In genomic region chr6:33425668-33426577, GRCh38 we compare ENCODE assay signal across 7 cellular contexts. TPM values are rescaled to one million over a fixed set of nuclear protein-coding genes. Genes with fewer than 3 reads are reported as not detected.
DNase-seq lines count a peak whose midpoint lies in the region; FAIRE-seq and TF ChIP-seq lines count a peak whose summit lies in the region.

No MANE protein-coding gene starts in this region.

- H3K27me3 ChIP-seq in muscle layer of colon (ENCODE audit: control insufficient read depth in 1 of 2, insufficient read depth in 2 of 2, low read length in 2 of 2), result no peaks in the 10 kb centered on the region

- peak overlapping the region; percentile 44 to 85 for H3K4me3 ChIP-seq in muscle layer of colon (ENCODE audit: low read depth in 1 of 2, low read length in 2 of 2)

- H3K27ac ChIP-seq in muscle layer of colon (ENCODE audit: low read depth, low read length), result peak overlapping the region; percentile 97

- H3K9ac ChIP-seq in muscle layer of colon (ENCODE audit: low read length), result peak overlapping the region; percentile 95

- peaks cover 55% of the 10 kb centered on the region for H3K4me1 ChIP-seq in muscle layer of colon (ENCODE audit: insufficient read depth, low read length)

- peak; percentile 87 for FAIRE-seq in GM12892 (lab: Jason Lieb, UNC)

- H3K4me1 Mint-ChIP-seq in activated T-cell treated with anti-CD3 and anti-CD28 coated beads, Interleukin-2, amount 50 U/mL, for 24 hours (ENCODE audit: low read depth), result peaks cover 72% of the 10 kb centered on the region

- H3K4me3 Mint-ChIP-seq in activated T-cell treated with anti-CD3 and anti-CD28 coated beads, Interleukin-2, amount 50 U/mL, for 24 hours, result peak overlapping the region; percentile 86

- H3K9me3 Mint-ChIP-seq in activated T-cell treated with anti-CD3 and anti-CD28 coated beads, Interleukin-2, amount 50 U/mL, for 24 hours, result no peaks in the 10 kb centered on the region

- H3K36me3 ChIP-seq in muscle layer of colon (ENCODE audit: insufficient read depth, low read length), result no peaks in the 10 kb centered on the region

- H3K27ac Mint-ChIP-seq in activated T-cell treated with anti-CD3 and anti-CD28 coated beads, Interleukin-2, amount 50 U/mL, for 24 hours, result peak overlapping the region; percentile 96

- peaks cover 7% of the 10 kb centered on the region for H3K36me3 Mint-ChIP-seq in activated T-cell treated with anti-CD3 and anti-CD28 coated beads, Interleukin-2, amount 50 U/mL, for 24 hours (ENCODE audit: low read depth)

- H3K27me3 Mint-ChIP-seq in activated T-cell treated with anti-CD3 and anti-CD28 coated beads, Interleukin-2, amount 50 U/mL, for 24 hours, result no peaks in the 10 kb centered on the region

- no peaks in the 10 kb centered on the region for H3K9me3 ChIP-seq in muscle layer of colon (ENCODE audit: low read length)

- TF ChIP-seq POLR2A in GM12892 (IDR thresholded peaks at IDR 0.05; ENCODE audit: low read depth, low read length) (peak; percentile 54; the same call in 1 of the 2 replicates), erythroblast (IDR thresholded peaks at IDR 0.05; ENCODE audit: low read length) (peak; percentile 47)

- peak; percentile 82 for DNase-seq in GM12892 (ENCODE audit: insufficient read length)
- DNase-seq in HPDE6-E6E7 (ENCODE audit: extremely low spot score), result peak; percentile 81
- peak; percentile 74 for DNase-seq in OCI-M2 (lab: John Stamatoyannopoulos, UW; ENCODE audit: unreplicated experiment)
- DNase-seq in activated T-cell treated with anti-CD3 and anti-CD28 coated beads, Interleukin-2, amount 50 U/mL, for 24 hours, result peak; percentile 87
- peak; percentile 91 to 93 for DNase-seq in erythroblast (lab: John Stamatoyannopoulos, UW)
- DNase-seq in stimulated activated CD8-positive, alpha-beta memory T cell treated with anti-CD3 and anti-CD28 coated beads, Interleukin-7, amount 100 ng/mL, for 24 hours (ENCODE audit: low read depth), result peak; percentile 64

RNA-seq across cellular contexts. Expression of gene SYNGAP1, which starts 6.1 kb away (rescaled TPM):
- polyA plus RNA-seq in GM12892 (2012; ENCODE audit: missing spikeins), result 4.8 TPM

RNA-seq across cellular contexts. Expression of gene CUTA, which starts 8.0 kb away (rescaled TPM):
- polyA plus RNA-seq in GM12892 (2012; ENCODE audit: missing spikeins), result 154 TPM

RNA-seq across cellular contexts. Expression of gene PHF1, which starts 15.1 kb away (rescaled TPM):
- polyA plus RNA-seq in GM12892 (2012; ENCODE audit: missing spikeins), result 17.4 TPM

RNA-seq across cellular contexts. Expression of gene ZBTB9, which starts 28.5 kb away (rescaled TPM):
- 6.1 TPM for polyA plus RNA-seq in GM12892 (2012; ENCODE audit: missing spikeins)

RNA-seq across cellular contexts. Expression of gene KIFC1, which starts 34.3 kb away (rescaled TPM):
- 29.9 TPM for polyA plus RNA-seq in GM12892 (2012; ENCODE audit: missing spikeins)

Comparison
In these comparisons a context has a peak if more than half of its experiments do, and no peak if none do; other contexts are left out.
1. Peak in every context shown above with its lines: DNase-seq, H3K4me3 ChIP-seq and H3K27ac ChIP-seq.